In the genomic region with DNA sequence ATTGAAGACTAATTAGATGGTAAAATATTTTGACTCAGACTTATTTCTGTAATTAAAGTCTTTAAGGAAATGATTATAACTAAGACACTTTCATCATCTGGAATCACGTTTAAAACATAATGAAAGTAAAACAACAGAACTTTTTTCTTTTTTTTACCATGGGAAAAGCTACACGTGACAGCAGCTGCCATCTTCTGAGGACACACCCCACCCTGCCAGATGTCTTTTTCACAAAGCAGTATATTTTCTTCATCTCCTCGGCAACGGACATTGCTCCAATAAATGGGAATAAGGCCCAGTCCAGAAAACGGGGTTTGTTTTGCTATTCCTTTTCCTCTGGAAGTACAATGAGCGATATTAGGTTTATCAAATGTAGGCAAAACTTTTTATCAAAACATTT, we compare ENCODE assay signal across 19 cellular contexts. TPM values are rescaled to one million over a fixed set of nuclear protein-coding genes. Genes with fewer than 3 reads are reported as not detected.
"Had no signal": no experiment of that assay in that cellular context is flagged by ENCODE, and none has a peak within 500 bp of the region (broad histone marks: within the 10 kb centered on the region; RNA-seq: fewer than 3 reads in every experiment).

No MANE protein-coding gene starts in this region.

- H3K27me3 ChIP-seq: adrenal gland, cardiac muscle cell, upper lobe of right lung had no signal

- H3K4me1 ChIP-seq: adrenal gland, upper lobe of right lung had no signal

- H3K36me3 ChIP-seq: adrenal gland, cardiac muscle cell, thoracic aorta, upper lobe of right lung had no signal

- H3K9me3 ChIP-seq: adrenal gland, thoracic aorta, upper lobe of right lung had no signal

- DNase-seq: activated CD4-positive, alpha-beta T cell treated with anti-CD3 and anti-CD28 coated beads for 4 hours; activated CD8-positive, alpha-beta memory T cell treated with anti-CD3 and anti-CD28 coated beads, Interleukin-2, amount 50 U/mL, for 4 hours; activated CD8-positive, alpha-beta T cell treated with anti-CD3 and anti-CD28 coated beads, Interleukin-2, amount 10 ng/mL, durations not matched to agents 7 days and 5 days; activated effector memory CD4-positive, alpha-beta T cell treated with anti-CD3 and anti-CD28 coated beads, Interleukin-2, amount 50 U/mL, for 16 hours; activated T-cell treated with anti-CD3 and anti-CD28 coated beads, Interleukin-2, amount 50 U/mL, for 48 hours; adrenal gland; erythroblast; foreskin melanocyte; head of caudate nucleus; mesendoderm; nephron progenitor cell; stimulated activated CD4-positive, alpha-beta T cell treated with anti-CD3 and anti-CD28 coated beads, Interleukin-12 subunit alpha, Interleukin-12 subunit beta, amount 100 ng/mL, for 4 hours; stimulated activated CD4-positive, alpha-beta T cell treated with anti-CD3 and anti-CD28 coated beads, Interleukin-2, amount 100 ng/mL, for 24 hours; T-helper 2 cell; upper lobe of right lung had no signal

- H3K27ac ChIP-seq: adrenal gland, cardiac muscle cell, thoracic aorta, upper lobe of right lung had no signal

- H3K4me3 ChIP-seq: adrenal gland, cardiac muscle cell, thoracic aorta, upper lobe of right lung had no signal

- ATAC-seq: activated CD8-positive, alpha-beta T cell treated with anti-CD3 and anti-CD28 coated beads, Interleukin-2, amount 10 ng/mL, durations not matched to agents 7 days and 5 days; sciatic nerve; upper lobe of right lung; WTC11 had no signal

RNA-seq across cellular contexts. Expression of a gene that starts 17.5 kb away (rescaled TPM):
- total RNA-seq: activated CD8-positive, alpha-beta T cell treated with anti-CD3 and anti-CD28 coated beads, Interleukin-2, amount 10 ng/mL, durations not matched to agents 7 days and 5 days had no signal
